In the genomic region with DNA sequence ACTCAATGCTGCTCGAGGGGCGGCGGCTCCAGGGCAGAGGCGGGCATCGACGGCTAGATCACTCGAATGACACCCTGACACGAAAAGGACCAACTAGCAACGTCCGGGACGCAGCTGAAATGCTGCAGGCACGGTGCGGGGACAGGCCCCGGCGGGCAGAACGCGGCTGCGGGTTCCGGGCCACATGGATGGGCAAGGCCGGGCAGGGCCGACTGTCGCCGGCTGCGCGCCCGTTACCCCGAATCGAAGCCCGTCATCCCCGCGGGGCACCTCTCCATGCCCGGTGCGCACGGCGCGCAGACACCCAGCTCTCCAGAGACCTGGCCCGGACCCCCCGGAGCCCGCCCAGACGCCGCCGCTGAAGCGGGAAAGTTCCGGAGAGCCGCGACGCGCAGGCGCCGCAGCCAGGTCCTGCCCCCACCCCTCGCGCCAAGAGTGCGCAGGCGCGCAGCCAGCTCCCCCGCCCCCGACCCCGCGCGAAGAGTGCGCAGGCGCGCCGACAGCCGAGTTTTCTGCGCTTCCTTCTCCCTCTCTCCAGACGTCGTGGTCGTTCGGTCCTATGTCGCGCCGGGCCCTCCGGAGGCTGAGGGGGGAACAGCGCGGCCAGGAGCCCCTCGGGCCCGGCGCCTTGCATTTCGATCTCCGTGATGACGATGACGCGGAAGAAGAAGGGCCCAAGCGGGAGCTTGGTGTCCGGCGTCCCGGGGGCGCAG, we compare ENCODE assay signal across 1 cellular context.
TF ChIP-seq lines count a peak whose summit lies in the region.

TCF25 (plus strand) TSS at position 484 of the 713 bp plus-strand sequence; CDS start at position 560, 76 bp downstream.

TF ChIP-seq in K562, 482 proteins besides CTCF, POLR2A, EP300 and RAD21 (continued from another document and continues in another):
- TF ChIP-seq, protein P1, sequence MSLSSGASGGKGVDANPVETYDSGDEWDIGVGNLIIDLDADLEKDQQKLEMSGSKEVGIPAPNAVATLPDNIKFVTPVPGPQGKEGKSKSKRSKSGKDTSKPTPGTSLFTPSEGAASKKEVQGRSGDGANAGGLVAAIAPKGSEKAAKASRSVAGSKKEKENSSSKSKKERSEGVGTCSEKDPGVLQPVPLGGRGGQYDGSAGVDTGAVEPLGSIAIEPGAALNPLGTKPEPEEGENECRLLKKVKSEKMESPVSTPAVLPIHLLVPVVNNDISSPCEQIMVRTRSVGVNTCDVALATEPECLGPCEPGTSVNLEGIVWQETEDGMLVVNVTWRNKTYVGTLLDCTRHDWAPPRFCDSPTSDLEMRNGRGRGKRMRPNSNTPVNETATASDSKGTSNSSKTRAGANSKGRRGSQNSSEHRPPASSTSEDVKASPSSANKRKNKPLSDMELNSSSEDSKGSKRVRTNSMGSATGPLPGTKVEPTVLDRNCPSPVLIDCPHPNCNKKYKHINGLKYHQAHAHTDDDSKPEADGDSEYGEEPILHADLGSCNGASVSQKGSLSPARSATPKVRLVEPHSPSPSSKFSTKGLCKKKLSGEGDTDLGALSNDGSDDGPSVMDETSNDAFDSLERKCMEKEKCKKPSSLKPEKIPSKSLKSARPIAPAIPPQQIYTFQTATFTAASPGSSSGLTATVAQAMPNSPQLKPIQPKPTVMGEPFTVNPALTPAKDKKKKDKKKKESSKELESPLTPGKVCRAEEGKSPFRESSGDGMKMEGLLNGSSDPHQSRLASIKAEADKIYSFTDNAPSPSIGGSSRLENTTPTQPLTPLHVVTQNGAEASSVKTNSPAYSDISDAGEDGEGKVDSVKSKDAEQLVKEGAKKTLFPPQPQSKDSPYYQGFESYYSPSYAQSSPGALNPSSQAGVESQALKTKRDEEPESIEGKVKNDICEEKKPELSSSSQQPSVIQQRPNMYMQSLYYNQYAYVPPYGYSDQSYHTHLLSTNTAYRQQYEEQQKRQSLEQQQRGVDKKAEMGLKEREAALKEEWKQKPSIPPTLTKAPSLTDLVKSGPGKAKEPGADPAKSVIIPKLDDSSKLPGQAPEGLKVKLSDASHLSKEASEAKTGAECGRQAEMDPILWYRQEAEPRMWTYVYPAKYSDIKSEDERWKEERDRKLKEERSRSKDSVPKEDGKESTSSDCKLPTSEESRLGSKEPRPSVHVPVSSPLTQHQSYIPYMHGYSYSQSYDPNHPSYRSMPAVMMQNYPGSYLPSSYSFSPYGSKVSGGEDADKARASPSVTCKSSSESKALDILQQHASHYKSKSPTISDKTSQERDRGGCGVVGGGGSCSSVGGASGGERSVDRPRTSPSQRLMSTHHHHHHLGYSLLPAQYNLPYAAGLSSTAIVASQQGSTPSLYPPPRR (CRISPR knock-in tag; IDR thresholded peaks at IDR 0.05; ENCODE audit: borderline replicate concordance): no peak
- TF ChIP-seq FOXP1 (CRISPR knock-in tag; IDR thresholded peaks at IDR 0.05) (no peak; the same call in 1 of the 2 replicates), NCOA2 (IDR thresholded peaks at IDR 0.05; ENCODE audit: partially characterized antibody in 2 of 2) (no peak), KLF16 (IDR thresholded peaks at IDR 0.05) (no peak), CEBPZ (IDR thresholded peaks at IDR 0.05; ENCODE audit: borderline replicate concordance, low read depth, low read length) (no peak), ZNF253 (CRISPR knock-in tag; conservative IDR thresholded peaks at IDR 0.05) (no peak), E2F1 (CRISPR knock-in tag; IDR thresholded peaks at IDR 0.05) (peak; percentile 65), LARP7 (IDR thresholded peaks at IDR 0.05) (no peak), ZBTB43 (CRISPR knock-in tag; IDR thresholded peaks at IDR 0.05) (0 out of 2 replicates have a peak, but pooled peaks have one; percentile 38), NR1H2 (CRISPR knock-in tag; IDR thresholded peaks at IDR 0.05) (no peak), GTF2A2 (tag; IDR thresholded peaks at IDR 0.05) (0 out of 2 replicates have a peak, but pooled peaks have one; percentile 28), MAFF (IDR thresholded peaks at IDR 0.05; ENCODE audit: low read length) (no peak), HNRNPLL (IDR thresholded peaks at IDR 0.05; ENCODE audit: low read depth, low read length, poor library complexity, severe bottlenecking) (peak; percentile 39), HDAC3 (IDR thresholded peaks at IDR 0.05; ENCODE audit: borderline replicate concordance, partially characterized antibody) (no peak), ZNF274 (IDR thresholded peaks at IDR 0.05; ENCODE audit: borderline replicate concordance, low read depth, low read length) (no peak), ATF7 (IDR thresholded peaks at IDR 0.05) (peak; percentile 45; the same call in 1 of the 2 replicates), SUPT5H (IDR thresholded peaks at IDR 0.05) (peak; percentile 97), TRIM24 (IDR thresholded peaks at IDR 0.05) (peak in 1 of 2 experiments; percentile 48; a peak in 2 of 4 replicates), XRCC5 (IDR thresholded peaks at IDR 0.05; ENCODE audit: low read depth, low read length) (no peak; the same call in 1 of the 2 replicates), POLR2G (IDR thresholded peaks at IDR 0.05; ENCODE audit: low read depth, low read length) (peak; percentile 95), ZNF592 (IDR thresholded peaks at IDR 0.05) (peak; percentile 97), RBFOX2 (IDR thresholded peaks at IDR 0.05; ENCODE audit: low read depth, low read length) (peak; percentile 95), CSDE1 (IDR thresholded peaks at IDR 0.05) (no peak), RBM25 (IDR thresholded peaks at IDR 0.05; ENCODE audit: low read depth, low read length, severe bottlenecking) (no peak), ZNF347 (CRISPR knock-in tag; IDR thresholded peaks at IDR 0.05; ENCODE audit: low read depth) (no peak), ZNF668 (CRISPR knock-in tag; IDR thresholded peaks at IDR 0.05) (peak; percentile 70; the same call in 1 of the 2 replicates), MXI1 (IDR thresholded peaks at IDR 0.05; ENCODE audit: low read depth, low read length) (no peak), TGIF2 (CRISPR knock-in tag; IDR thresholded peaks at IDR 0.05) (no peak), DMBX1 (CRISPR knock-in tag; IDR thresholded peaks at IDR 0.05; ENCODE audit: borderline replicate concordance) (peak; percentile 61; the same call in 1 of the 2 replicates), LEF1 (IDR thresholded peaks at IDR 0.05) (peak; percentile 63; the same call in 1 of the 2 replicates)
- TF ChIP-seq, protein P2, sequence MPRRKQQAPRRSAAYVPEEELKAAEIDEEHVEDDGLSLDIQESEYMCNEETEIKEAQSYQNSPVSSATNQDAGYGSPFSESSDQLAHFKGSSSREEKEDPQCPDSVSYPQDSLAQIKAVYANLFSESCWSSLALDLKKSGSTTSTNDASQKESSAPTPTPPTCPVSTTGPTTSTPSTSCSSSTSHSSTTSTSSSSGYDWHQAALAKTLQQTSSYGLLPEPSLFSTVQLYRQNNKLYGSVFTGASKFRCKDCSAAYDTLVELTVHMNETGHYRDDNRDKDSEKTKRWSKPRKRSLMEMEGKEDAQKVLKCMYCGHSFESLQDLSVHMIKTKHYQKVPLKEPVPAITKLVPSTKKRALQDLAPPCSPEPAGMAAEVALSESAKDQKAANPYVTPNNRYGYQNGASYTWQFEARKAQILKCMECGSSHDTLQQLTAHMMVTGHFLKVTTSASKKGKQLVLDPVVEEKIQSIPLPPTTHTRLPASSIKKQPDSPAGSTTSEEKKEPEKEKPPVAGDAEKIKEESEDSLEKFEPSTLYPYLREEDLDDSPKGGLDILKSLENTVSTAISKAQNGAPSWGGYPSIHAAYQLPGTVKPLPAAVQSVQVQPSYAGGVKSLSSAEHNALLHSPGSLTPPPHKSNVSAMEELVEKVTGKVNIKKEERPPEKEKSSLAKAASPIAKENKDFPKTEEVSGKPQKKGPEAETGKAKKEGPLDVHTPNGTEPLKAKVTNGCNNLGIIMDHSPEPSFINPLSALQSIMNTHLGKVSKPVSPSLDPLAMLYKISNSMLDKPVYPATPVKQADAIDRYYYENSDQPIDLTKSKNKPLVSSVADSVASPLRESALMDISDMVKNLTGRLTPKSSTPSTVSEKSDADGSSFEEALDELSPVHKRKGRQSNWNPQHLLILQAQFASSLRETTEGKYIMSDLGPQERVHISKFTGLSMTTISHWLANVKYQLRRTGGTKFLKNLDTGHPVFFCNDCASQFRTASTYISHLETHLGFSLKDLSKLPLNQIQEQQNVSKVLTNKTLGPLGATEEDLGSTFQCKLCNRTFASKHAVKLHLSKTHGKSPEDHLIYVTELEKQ (CRISPR knock-in tag; IDR thresholded peaks at IDR 0.05): no peak
- TF ChIP-seq, protein P3, sequence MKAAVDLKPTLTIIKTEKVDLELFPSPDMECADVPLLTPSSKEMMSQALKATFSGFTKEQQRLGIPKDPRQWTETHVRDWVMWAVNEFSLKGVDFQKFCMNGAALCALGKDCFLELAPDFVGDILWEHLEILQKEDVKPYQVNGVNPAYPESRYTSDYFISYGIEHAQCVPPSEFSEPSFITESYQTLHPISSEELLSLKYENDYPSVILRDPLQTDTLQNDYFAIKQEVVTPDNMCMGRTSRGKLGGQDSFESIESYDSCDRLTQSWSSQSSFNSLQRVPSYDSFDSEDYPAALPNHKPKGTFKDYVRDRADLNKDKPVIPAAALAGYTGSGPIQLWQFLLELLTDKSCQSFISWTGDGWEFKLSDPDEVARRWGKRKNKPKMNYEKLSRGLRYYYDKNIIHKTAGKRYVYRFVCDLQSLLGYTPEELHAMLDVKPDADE (conservative IDR thresholded peaks at IDR 0.05; ENCODE audit: control insufficient read depth, low read depth, low read length): peak; percentile 51; the same call in 1 of the 2 replicates
